ENCODE assay signal across 9 cellular contexts in genomic region chr5:4868140-4868735, GRCh38.
DNase-seq lines count a peak whose midpoint lies in the region; ATAC-seq and TF ChIP-seq lines count a peak whose summit lies in the region.
"Had no signal": no experiment of that assay in that cellular context is flagged by ENCODE, and none has a peak within 500 bp of the region (broad histone marks: within the 10 kb centered on the region; RNA-seq: fewer than 3 reads in every experiment).

No MANE protein-coding gene starts in this region.

- no peaks in the 10 kb centered on the region for H3K36me3 Mint-ChIP-seq in WTC11
- H3K36me3 Mint-ChIP-seq: stimulated activated effector memory CD8-positive, alpha-beta T cell treated with anti-CD3 and anti-CD28 coated beads, Interleukin-12 subunit alpha, Interleukin-12 subunit beta, amount 100 ng/mL, for 72 hours had no signal

- 0 out of 2 replicates have a peak, but pooled peaks cover 9% of the 10 kb centered on the region for H3K9me3 Mint-ChIP-seq in WTC11

- peak; percentile 76 for TF ChIP-seq CTCF in WTC11 (IDR thresholded peaks at IDR 0.05)
- TF ChIP-seq CTCF in foreskin fibroblast (IDR thresholded peaks at IDR 0.05; ENCODE audit: low read depth, low read length) = peak; percentile 82

- no peak overlapping the region for H3K4me3 ChIP-seq in foreskin fibroblast (ENCODE audit: low read depth in 1 of 2, low read length in 2 of 2)

- peak; percentile 69 for ATAC-seq in GM19463 (IDR thresholded peaks at IDR 0.05; ENCODE audit: unreplicated experiment)
- peak; percentile 86 for ATAC-seq in WTC11
- ATAC-seq in GM19328 (IDR thresholded peaks at IDR 0.05; ENCODE audit: unreplicated experiment) = no peak
- ATAC-seq: stimulated activated effector memory CD8-positive, alpha-beta T cell treated with anti-CD3 and anti-CD28 coated beads, Interleukin-12 subunit alpha, Interleukin-12 subunit beta, amount 100 ng/mL, for 72 hours had no signal

- POLR2A ChIA-PET in WTC11 (lab: Charles Lee) = no interaction called here

- H3K4me1 Mint-ChIP-seq in WTC11 = peaks cover 8% of the 10 kb centered on the region; the same call in 1 of the 2 replicates
- H3K4me1 Mint-ChIP-seq: stimulated activated effector memory CD8-positive, alpha-beta T cell treated with anti-CD3 and anti-CD28 coated beads, Interleukin-12 subunit alpha, Interleukin-12 subunit beta, amount 100 ng/mL, for 72 hours had no signal

- H3K4me3 Mint-ChIP-seq in WTC11 = no peak overlapping the region
- H3K4me3 Mint-ChIP-seq: stimulated activated effector memory CD8-positive, alpha-beta T cell treated with anti-CD3 and anti-CD28 coated beads, Interleukin-12 subunit alpha, Interleukin-12 subunit beta, amount 100 ng/mL, for 72 hours had no signal

- CTCF ChIA-PET in WTC11 (lab: Charles Lee) = interaction anchor here (0.6 to 1.5 kb wide), 20 partner anchors 8 to 1038 kb away, joined by 3 to 11 read pairs (median 4); partner anchors contain the start of gene ICE1

- no peak overlapping the region for H3K27ac Mint-ChIP-seq in WTC11
- H3K27ac Mint-ChIP-seq: stimulated activated effector memory CD8-positive, alpha-beta T cell treated with anti-CD3 and anti-CD28 coated beads, Interleukin-12 subunit alpha, Interleukin-12 subunit beta, amount 100 ng/mL, for 72 hours had no signal

- DNase-seq in DMS153 treated with DMSO at 0.1 percent for 48 hours (lab: John Stamatoyannopoulos, UW; ENCODE audit: unreplicated experiment) (peak; percentile 34), DMS153 (lab: John Stamatoyannopoulos, UW) (no peak), NCI-H1092 (lab: John Stamatoyannopoulos, UW) (peak; percentile 29), WTC11 (ENCODE audit: low spot score) (peak; percentile 82), foreskin fibroblast (peak; percentile 0 to 28), pons (ENCODE audit: low spot score) (peak; percentile 64)

- no peaks in the 10 kb centered on the region; the same call in 1 of the 2 replicates for H3K27me3 Mint-ChIP-seq in WTC11 (ENCODE audit: low read depth)

TF ChIP-seq in WTC11, 78 proteins besides CTCF, POLR2A, EP300 and RAD21:
- TF ChIP-seq ZBTB21 (CRISPR knock-in tag; IDR thresholded peaks at IDR 0.05; ENCODE audit: borderline replicate concordance) (no peak), NFE2L1 (CRISPR knock-in tag; IDR thresholded peaks at IDR 0.05) (no peak), CREM (CRISPR knock-in tag; IDR thresholded peaks at IDR 0.05) (no peak), ZNF423 (CRISPR knock-in tag; IDR thresholded peaks at IDR 0.05) (no peak), KAT7 (CRISPR knock-in tag; IDR thresholded peaks at IDR 0.05; ENCODE audit: borderline replicate concordance) (no peak), ZNF121 (CRISPR knock-in tag; IDR thresholded peaks at IDR 0.05) (no peak), ZNF416 (CRISPR knock-in tag; IDR thresholded peaks at IDR 0.05) (no peak)
- TF ChIP-seq, protein P1, sequence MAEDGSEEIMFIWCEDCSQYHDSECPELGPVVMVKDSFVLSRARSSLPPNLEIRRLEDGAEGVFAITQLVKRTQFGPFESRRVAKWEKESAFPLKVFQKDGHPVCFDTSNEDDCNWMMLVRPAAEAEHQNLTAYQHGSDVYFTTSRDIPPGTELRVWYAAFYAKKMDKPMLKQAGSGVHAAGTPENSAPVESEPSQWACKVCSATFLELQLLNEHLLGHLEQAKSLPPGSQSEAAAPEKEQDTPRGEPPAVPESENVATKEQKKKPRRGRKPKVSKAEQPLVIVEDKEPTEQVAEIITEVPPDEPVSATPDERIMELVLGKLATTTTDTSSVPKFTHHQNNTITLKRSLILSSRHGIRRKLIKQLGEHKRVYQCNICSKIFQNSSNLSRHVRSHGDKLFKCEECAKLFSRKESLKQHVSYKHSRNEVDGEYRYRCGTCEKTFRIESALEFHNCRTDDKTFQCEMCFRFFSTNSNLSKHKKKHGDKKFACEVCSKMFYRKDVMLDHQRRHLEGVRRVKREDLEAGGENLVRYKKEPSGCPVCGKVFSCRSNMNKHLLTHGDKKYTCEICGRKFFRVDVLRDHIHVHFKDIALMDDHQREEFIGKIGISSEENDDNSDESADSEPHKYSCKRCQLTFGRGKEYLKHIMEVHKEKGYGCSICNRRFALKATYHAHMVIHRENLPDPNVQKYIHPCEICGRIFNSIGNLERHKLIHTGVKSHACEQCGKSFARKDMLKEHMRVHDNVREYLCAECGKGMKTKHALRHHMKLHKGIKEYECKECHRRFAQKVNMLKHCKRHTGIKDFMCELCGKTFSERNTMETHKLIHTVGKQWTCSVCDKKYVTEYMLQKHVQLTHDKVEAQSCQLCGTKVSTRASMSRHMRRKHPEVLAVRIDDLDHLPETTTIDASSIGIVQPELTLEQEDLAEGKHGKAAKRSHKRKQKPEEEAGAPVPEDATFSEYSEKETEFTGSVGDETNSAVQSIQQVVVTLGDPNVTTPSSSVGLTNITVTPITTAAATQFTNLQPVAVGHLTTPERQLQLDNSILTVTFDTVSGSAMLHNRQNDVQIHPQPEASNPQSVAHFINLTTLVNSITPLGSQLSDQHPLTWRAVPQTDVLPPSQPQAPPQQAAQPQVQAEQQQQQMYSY (CRISPR knock-in tag; IDR thresholded peaks at IDR 0.05) = no peak
